Comparison of ENCODE assay signal across 2 cellular contexts in the genomic region with DNA sequence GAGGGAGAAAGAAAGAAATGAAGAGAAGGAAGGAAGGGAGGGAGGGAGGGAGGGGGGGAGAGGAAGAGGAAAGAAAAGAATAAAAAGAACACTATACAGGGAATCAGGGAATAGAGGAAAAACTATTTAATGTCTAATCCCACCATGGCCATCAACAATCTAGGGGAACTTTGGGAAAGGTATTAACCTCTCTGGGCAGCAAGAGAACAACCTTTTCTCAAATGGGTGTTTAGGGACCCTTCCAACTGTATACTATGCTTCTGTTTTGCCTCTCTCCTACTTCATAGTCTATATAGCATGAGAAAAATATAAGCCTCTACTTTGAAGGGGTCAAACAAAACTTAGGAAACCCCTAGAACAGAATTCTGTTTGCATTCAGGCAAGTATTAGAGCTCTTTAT.
TF ChIP-seq lines count a peak whose summit lies in the region.

No MANE protein-coding gene starts in this region.

TF ChIP-seq in HepG2, 621 proteins besides CTCF, POLR2A, EP300 and RAD21:
- no peak for TF ChIP-seq WIZ (CRISPR knock-in tag; IDR thresholded peaks at IDR 0.05)
- no peak for TF ChIP-seq BRCA1 (CRISPR knock-in tag; IDR thresholded peaks at IDR 0.05)
- TF ChIP-seq HNRNPK (IDR thresholded peaks at IDR 0.05; ENCODE audit: low read depth, low read length, poor library complexity, severe bottlenecking), result peak; percentile 89
- no peak for TF ChIP-seq NRL (CRISPR knock-in tag; IDR thresholded peaks at IDR 0.05; ENCODE audit: borderline replicate concordance)
- no peak for TF ChIP-seq YY1 (IDR thresholded peaks at IDR 0.05; ENCODE audit: insufficient read depth, insufficient replicate concordance, low read depth, low read length)

TF ChIP-seq in K562, 482 proteins besides CTCF, POLR2A, EP300 and RAD21:
- TF ChIP-seq CBX5 (IDR thresholded peaks at IDR 0.05; ENCODE audit: borderline replicate concordance, low read depth), result no peak
- no peak for TF ChIP-seq COPS2 (conservative IDR thresholded peaks at IDR 0.05)
- TF ChIP-seq, protein P1, sequence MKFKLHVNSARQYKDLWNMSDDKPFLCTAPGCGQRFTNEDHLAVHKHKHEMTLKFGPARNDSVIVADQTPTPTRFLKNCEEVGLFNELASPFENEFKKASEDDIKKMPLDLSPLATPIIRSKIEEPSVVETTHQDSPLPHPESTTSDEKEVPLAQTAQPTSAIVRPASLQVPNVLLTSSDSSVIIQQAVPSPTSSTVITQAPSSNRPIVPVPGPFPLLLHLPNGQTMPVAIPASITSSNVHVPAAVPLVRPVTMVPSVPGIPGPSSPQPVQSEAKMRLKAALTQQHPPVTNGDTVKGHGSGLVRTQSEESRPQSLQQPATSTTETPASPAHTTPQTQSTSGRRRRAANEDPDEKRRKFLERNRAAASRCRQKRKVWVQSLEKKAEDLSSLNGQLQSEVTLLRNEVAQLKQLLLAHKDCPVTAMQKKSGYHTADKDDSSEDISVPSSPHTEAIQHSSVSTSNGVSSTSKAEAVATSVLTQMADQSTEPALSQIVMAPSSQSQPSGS (CRISPR knock-in tag; IDR thresholded peaks at IDR 0.05), result no peak
- TF ChIP-seq PTBP1 (IDR thresholded peaks at IDR 0.05; ENCODE audit: low read depth, low read length), result no peak
- TF ChIP-seq CHCHD3 (CRISPR knock-in tag; IDR thresholded peaks at IDR 0.05), result no peak
- TF ChIP-seq CBX2 (IDR thresholded peaks at IDR 0.05; ENCODE audit: insufficient read depth, low read length, poor library complexity, severe bottlenecking), result no peak
- TF ChIP-seq PCBP2 (IDR thresholded peaks at IDR 0.05; ENCODE audit: low read depth, low read length, poor library complexity, severe bottlenecking), result peak; percentile 88
- no peak for TF ChIP-seq GATAD2A (IDR thresholded peaks at IDR 0.05)
- TF ChIP-seq, protein P2, sequence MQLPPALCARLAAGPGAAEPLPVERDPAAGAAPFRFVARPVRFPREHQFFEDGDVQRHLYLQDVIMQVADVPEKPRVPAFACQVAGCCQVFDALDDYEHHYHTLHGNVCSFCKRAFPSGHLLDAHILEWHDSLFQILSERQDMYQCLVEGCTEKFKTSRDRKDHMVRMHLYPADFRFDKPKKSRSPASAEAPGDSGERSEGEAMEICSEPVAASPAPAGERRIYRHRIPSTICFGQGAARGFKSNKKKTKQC (CRISPR knock-in tag; IDR thresholded peaks at IDR 0.05), result no peak
- TF ChIP-seq PCBP1 (IDR thresholded peaks at IDR 0.05; ENCODE audit: low read depth, low read length, poor library complexity, severe bottlenecking), result peak; percentile 38
- TF ChIP-seq HNRNPK (IDR thresholded peaks at IDR 0.05; ENCODE audit: low read depth, low read length, poor library complexity, severe bottlenecking), result peak; percentile 94
- TF ChIP-seq FIP1L1 (IDR thresholded peaks at IDR 0.05; ENCODE audit: low read depth, low read length, poor library complexity, severe bottlenecking), result no peak
- TF ChIP-seq BDP1 (IDR thresholded peaks at IDR 0.05; ENCODE audit: insufficient read depth, insufficient read length), result no peak
